In genomic region chr10:68333058-68333395, GRCh38 we compare ENCODE assay signal across 1 cellular context.
TF ChIP-seq lines count a peak whose summit lies in the region.

No MANE protein-coding gene starts in this region.

TF ChIP-seq in K562, 482 proteins besides CTCF, POLR2A, EP300 and RAD21 (continued from another document):
- TF ChIP-seq ZMIZ1 (IDR thresholded peaks at IDR 0.05; ENCODE audit: low read depth in 2 of 2, low read length in 2 of 2) (no peak), CBX1 (IDR thresholded peaks at IDR 0.05; ENCODE audit: low read depth) (no peak), SAP30 (IDR thresholded peaks at IDR 0.05; ENCODE audit: borderline replicate concordance, insufficient read depth, low read depth, low read length, poor library complexity, severe bottlenecking) (no peak), ZBED1 (IDR thresholded peaks at IDR 0.05) (no peak), RERE (CRISPR knock-in tag; IDR thresholded peaks at IDR 0.05; ENCODE audit: borderline replicate concordance) (no peak), ESRRA (IDR thresholded peaks at IDR 0.05; ENCODE audit: borderline replicate concordance, low read depth) (no peak), E2F6 (IDR thresholded peaks at IDR 0.05; ENCODE audit: borderline replicate concordance in 1 of 2, extremely low read depth in 1 of 2, insufficient read depth in 1 of 2, insufficient read length in 1 of 2, low read depth in 1 of 2, low read length in 1 of 2, poor library complexity in 1 of 2, severe bottlenecking in 1 of 2) (no peak), PRDM10 (IDR thresholded peaks at IDR 0.05; ENCODE audit: partially characterized antibody) (peak; percentile 0), ARID3A (IDR thresholded peaks at IDR 0.05; ENCODE audit: borderline replicate concordance, low read depth, low read length) (no peak), TCF7L2 (IDR thresholded peaks at IDR 0.05; ENCODE audit: low read depth, low read length) (no peak), TCFL5 (CRISPR knock-in tag; conservative IDR thresholded peaks at IDR 0.05) (no peak), SMAD4 (CRISPR knock-in tag; conservative IDR thresholded peaks at IDR 0.05) (no peak), HCFC1 (IDR thresholded peaks at IDR 0.05; ENCODE audit: low read depth, low read length) (no peak), NR4A1 (CRISPR knock-in tag; IDR thresholded peaks at IDR 0.05) (no peak), NR4A1 (tag; IDR thresholded peaks at IDR 0.05) (no peak), ZNF41 (CRISPR knock-in tag; conservative IDR thresholded peaks at IDR 0.05) (no peak), HINFP (tag; conservative IDR thresholded peaks at IDR 0.05; ENCODE audit: low read depth) (no peak), FOXM1 (IDR thresholded peaks at IDR 0.05; ENCODE audit: low read depth) (peak; percentile 2; the same call in 1 of the 2 replicates), FOXM1 (CRISPR knock-in tag; IDR thresholded peaks at IDR 0.05; ENCODE audit: low read depth) (no peak), DPF2 (IDR thresholded peaks at IDR 0.05) (peak; percentile 44; the same call in 1 of the 2 replicates)
